Comparison of ENCODE assay signal across 8 cellular contexts in the genomic region with DNA sequence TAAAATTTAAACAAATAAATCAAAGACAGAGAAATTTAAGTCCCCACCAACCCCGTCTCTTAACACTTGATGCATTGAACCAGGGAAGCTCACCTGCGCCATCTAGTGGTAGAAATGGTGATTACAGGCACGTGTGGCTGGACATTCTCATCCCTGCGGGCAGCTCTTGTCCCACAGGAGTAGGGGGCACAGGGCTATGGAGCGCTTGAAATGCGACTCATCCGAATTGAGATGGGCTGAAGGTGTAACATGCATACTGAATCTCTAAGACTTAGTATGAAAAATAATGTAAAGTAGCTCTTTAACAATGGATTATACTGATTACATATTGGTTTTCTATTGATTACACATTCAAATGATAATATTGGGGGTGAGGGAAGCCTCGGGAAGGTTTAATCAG. TPM values are rescaled to one million over a fixed set of nuclear protein-coding genes. Genes with fewer than 3 reads are reported as not detected.
DNase-seq lines count a peak whose midpoint lies in the region; ATAC-seq, FAIRE-seq and TF ChIP-seq lines count a peak whose summit lies in the region.

No MANE protein-coding gene starts in this region.

- H2AK9ac ChIP-seq in IMR-90 (replicated peaks; ENCODE audit: low read depth, low read length, poor library complexity) = peak overlapping the region; percentile 72

- H2BK5ac ChIP-seq in IMR-90 (ENCODE audit: low read depth, low read length, poor library complexity, severe bottlenecking) = no peak overlapping the region

- TF ChIP-seq RAD21 in IMR-90 (IDR thresholded peaks at IDR 0.05; ENCODE audit: low read length) = peak; percentile 83

- no peak overlapping the region for H4K5ac ChIP-seq in IMR-90 (ENCODE audit: low read depth, low read length)

- intact Hi-C loops in IMR-90 (cut with micrococcal nuclease) = loop anchor here (1.0 to 5.0 kb wide), 6 partner anchors 129 to 833 kb away; partner anchors contain the start of gene LCOR
- intact Hi-C loops in pancreas (cut with DNase I) = no loop called here
- intact Hi-C loops in uterus (cut with DNase I; ENCODE audit: low total_unique reads) = no loop called here

- DNase-seq in DMS153 treated with DMSO at 0.1 percent for 48 hours (lab: John Stamatoyannopoulos, UW; ENCODE audit: unreplicated experiment) (peak; percentile 27), IMR-90 (peak; percentile 66), SHP77 treated with DMSO at 0.1 percent for 48 hours (lab: John Stamatoyannopoulos, UW) (peak; percentile 34), foreskin melanocyte (peak; percentile 56), pancreas (peak in 5 of 6 donors; percentile 37 to 85 (median 61)), uterus (peak; percentile 54 to 65)
- peak; percentile 54 for DNase-seq in activated T-helper 9 cell treated with anti-CD3 and anti-CD28 coated beads, Interleukin-2, amount 50 U/mL, for 16 hours (ENCODE audit: low read depth)

- H3K23ac ChIP-seq in IMR-90 (ENCODE audit: low read depth, low read length) = no peak overlapping the region

- H3K4me1 ChIP-seq in IMR-90 (ENCODE audit: control insufficient read depth, insufficient read depth, low read length) (no peaks in the 10 kb centered on the region), pancreas (no peaks in the 10 kb centered on the region), uterus (no peaks in the 10 kb centered on the region)

- POLR2A ChIA-PET in IMR-90 (lab: Charles Lee; ENCODE audit: unreplicated experiment) = no interaction called here

- H3K27ac ChIP-seq in IMR-90 (ENCODE audit: insufficient read depth, low read length) (no peak overlapping the region), pancreas (no peak overlapping the region), uterus (no peak overlapping the region)

- CTCF ChIA-PET in IMR-90 (lab: Yijun Ruan, JAX) = interaction anchor here (0.6 to 4.1 kb wide), 23 partner anchors 9 to 1454 kb away, joined by 3 to 43 read pairs (median 4); partner anchors contain the start of gene ENTPD1

- H3K36me3 ChIP-seq in IMR-90 (ENCODE audit: control insufficient read depth, insufficient read depth, low read length) (no peaks in the 10 kb centered on the region), pancreas (no peaks in the 10 kb centered on the region), uterus (no peaks in the 10 kb centered on the region)

- H4K91ac ChIP-seq in IMR-90 (ENCODE audit: insufficient read depth, low read depth, low read length) = no peak overlapping the region

- TF ChIP-seq CTCF in IMR-90 (conservative IDR thresholded peaks at IDR 0.05; ENCODE audit: low read depth, low read length) (peak; percentile 92), pancreas (IDR thresholded peaks at IDR 0.05) (peak; percentile 86 to 98 (median 94)), uterus (IDR thresholded peaks at IDR 0.05) (peak; percentile 82 to 95 (median 88))

- BruUV-seq in IMR-90 (replicated peaks; lab: Mats Ljungman, UMichigan) = no TSS peak

- H4K20me1 ChIP-seq in IMR-90 (ENCODE audit: insufficient read depth, low read length) = no peaks in the 10 kb centered on the region

- 0% methylated on average over 2 of the region's 8 CpGs; no CpG with 5 or more reads in 1 of the 2 experiments for WGBS in IMR-90 (ENCODE audit: extremely low coverage in 2 of 2, insufficient read length in 1 of 2), 2 experiments
- WGBS in pancreas, 2 donors = 5 to 7% methylated on average over 8 of the region's 8 CpGs

- dilution Hi-C loops in IMR-90 (cut with HindIII; ENCODE audit: low sequenced_read_pairs, unreplicated experiment) = no loop called here

- H3K9me1 ChIP-seq in IMR-90 (ENCODE audit: insufficient read depth, low read length) = no peaks in the 10 kb centered on the region

- H3K9ac ChIP-seq in IMR-90 (ENCODE audit: low read depth, low read length) = no peak overlapping the region

- no peak overlapping the region for H2BK20ac ChIP-seq in IMR-90 (ENCODE audit: low read depth, low read length)

- H2AK5ac ChIP-seq in IMR-90 (ENCODE audit: low read depth, low read length) = no peak overlapping the region

- H2BK15ac ChIP-seq in IMR-90 (ENCODE audit: low read depth, low read length) = no peak overlapping the region

- H3K79me1 ChIP-seq in IMR-90 (ENCODE audit: low read depth in 1 of 2, low read length in 2 of 2) = no peaks in the 10 kb centered on the region

- H2BK120ac ChIP-seq in IMR-90 (ENCODE audit: low read depth, low read length) = no peak overlapping the region

- no peak overlapping the region for H4K8ac ChIP-seq in IMR-90 (ENCODE audit: low read depth in 2 of 2, low read length in 2 of 2)

- H3K9me3 ChIP-seq in IMR-90 (ENCODE audit: control insufficient read depth, insufficient read depth, low read length) (no peaks in the 10 kb centered on the region), pancreas (no peaks in the 10 kb centered on the region), uterus (no peaks in the 10 kb centered on the region)

- H3K4me3 ChIP-seq in IMR-90 (ENCODE audit: insufficient read depth, low read depth, low read length) (no peak overlapping the region), pancreas (no peak overlapping the region), uterus (no peak overlapping the region)

- no peak overlapping the region for H3K4ac ChIP-seq in IMR-90 (ENCODE audit: low read depth, low read length)

- ATAC-seq in IMR-90 (ENCODE audit: low read depth) = peak; percentile 97
- peak; percentile 66 to 96 (median 90) for ATAC-seq in pancreas
- ATAC-seq in HG03565 (IDR thresholded peaks at IDR 0.05; ENCODE audit: unreplicated experiment) = no peak

- FAIRE-seq in pancreas (lab: Jason Lieb, UNC) = no peak

- H3K14ac ChIP-seq in IMR-90 (replicated peaks; ENCODE audit: low read depth, low read length) = no peak overlapping the region

- no peak for TF ChIP-seq POLR2A in IMR-90 (IDR thresholded peaks at IDR 0.05; ENCODE audit: low read depth, low read length)
- TF ChIP-seq POLR2A in uterus (IDR thresholded peaks at IDR 0.05) = no peak

- no peak overlapping the region for H3K18ac ChIP-seq in IMR-90 (ENCODE audit: low read depth, low read length)

- H3K27me3 ChIP-seq in IMR-90 (ENCODE audit: control insufficient read depth, insufficient read depth, low read length) (peaks cover 25% of the 10 kb centered on the region), pancreas (no peaks in the 10 kb centered on the region), uterus (no peaks in the 10 kb centered on the region)

- no peak overlapping the region; the same call in 1 of the 2 replicates for H3K56ac ChIP-seq in IMR-90 (ENCODE audit: extremely low read depth, insufficient read depth, low read length)

- no peak overlapping the region for H3K4me2 ChIP-seq in IMR-90 (ENCODE audit: low read depth, low read length)

- peak overlapping the region; percentile 67 for H2AFZ ChIP-seq in IMR-90 (replicated peaks; ENCODE audit: low read length, poor library complexity)

- in situ Hi-C loops in IMR-90 (cut with MboI; ENCODE audit: low sequenced_read_pairs) = no loop called here

TF ChIP-seq in IMR-90, 13 proteins besides CTCF, POLR2A, EP300 and RAD21:
- TF ChIP-seq NFE2L2 (IDR thresholded peaks at IDR 0.05; ENCODE audit: low read depth, low read length) (no peak), SMC3 (IDR thresholded peaks at IDR 0.05; ENCODE audit: low read depth, low read length) (peak; percentile 76), FOS (IDR thresholded peaks at IDR 0.05; ENCODE audit: low read depth, low read length) (no peak), CEBPB (IDR thresholded peaks at IDR 0.05; ENCODE audit: low read depth, low read length) (no peak), RFX5 (IDR thresholded peaks at IDR 0.05; ENCODE audit: low read depth, low read length) (no peak), CHD1 (IDR thresholded peaks at IDR 0.05; ENCODE audit: low read depth, low read length) (no peak), RCOR1 (IDR thresholded peaks at IDR 0.05; ENCODE audit: insufficient replicate concordance, low read length) (no peak), MXI1 (IDR thresholded peaks at IDR 0.05; ENCODE audit: borderline replicate concordance, low read depth, low read length) (no peak), BHLHE40 (IDR thresholded peaks at IDR 0.05; ENCODE audit: low read depth, low read length) (peak; percentile 88; the same call in 1 of the 2 replicates), MAZ (IDR thresholded peaks at IDR 0.05; ENCODE audit: borderline replicate concordance, low read depth, low read length) (no peak), MAFK (IDR thresholded peaks at IDR 0.05; ENCODE audit: low read depth, low read length) (no peak)
- TF ChIP-seq, protein P1, sequence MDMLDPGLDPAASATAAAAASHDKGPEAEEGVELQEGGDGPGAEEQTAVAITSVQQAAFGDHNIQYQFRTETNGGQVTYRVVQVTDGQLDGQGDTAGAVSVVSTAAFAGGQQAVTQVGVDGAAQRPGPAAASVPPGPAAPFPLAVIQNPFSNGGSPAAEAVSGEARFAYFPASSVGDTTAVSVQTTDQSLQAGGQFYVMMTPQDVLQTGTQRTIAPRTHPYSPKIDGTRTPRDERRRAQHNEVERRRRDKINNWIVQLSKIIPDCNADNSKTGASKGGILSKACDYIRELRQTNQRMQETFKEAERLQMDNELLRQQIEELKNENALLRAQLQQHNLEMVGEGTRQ (IDR thresholded peaks at IDR 0.05; ENCODE audit: low read depth, low read length) = peak; percentile 75
- TF ChIP-seq, protein P2, sequence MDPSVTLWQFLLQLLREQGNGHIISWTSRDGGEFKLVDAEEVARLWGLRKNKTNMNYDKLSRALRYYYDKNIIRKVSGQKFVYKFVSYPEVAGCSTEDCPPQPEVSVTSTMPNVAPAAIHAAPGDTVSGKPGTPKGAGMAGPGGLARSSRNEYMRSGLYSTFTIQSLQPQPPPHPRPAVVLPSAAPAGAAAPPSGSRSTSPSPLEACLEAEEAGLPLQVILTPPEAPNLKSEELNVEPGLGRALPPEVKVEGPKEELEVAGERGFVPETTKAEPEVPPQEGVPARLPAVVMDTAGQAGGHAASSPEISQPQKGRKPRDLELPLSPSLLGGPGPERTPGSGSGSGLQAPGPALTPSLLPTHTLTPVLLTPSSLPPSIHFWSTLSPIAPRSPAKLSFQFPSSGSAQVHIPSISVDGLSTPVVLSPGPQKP (IDR thresholded peaks at IDR 0.05; ENCODE audit: borderline replicate concordance, low read depth, low read length) = no peak

RNA-seq across cellular contexts. Expression of gene SLIT1, which starts 24.8 kb away (rescaled TPM):
- under 0.01 TPM in 1 of 2 replicates, not detected in the other for total RNA-seq in IMR-90 (2012; rRNA removed)
- polyA plus RNA-seq in IMR-90 (2012; rRNA removed) = under 0.01 and 0.03 TPM in 2 replicates
- 0.01 and 0.02 TPM in 2 replicates for polyA plus RNA-seq in IMR-90 (2012; cell fraction: cytosol; rRNA removed)
- 0.08 TPM in 2 replicates for polyA plus RNA-seq in IMR-90 (2012; cell fraction: nucleus; rRNA removed; ENCODE audit: low replicate concordance)
- 1 to 10 TPM in 3 of 6 donors, under 1 TPM in 3; 0.23 to 1.3 (median 0.84) TPM for total RNA-seq in pancreas
- polyA plus RNA-seq in pancreas = 1 to 10 TPM in 1 of 2 donors, under 1 TPM in 1; 0.57 to 2.8 TPM
- under 1 TPM in 2 of 4 donors, not detected in 2; 0.35 to 0.49 TPM for total RNA-seq in uterus
